27 cellular contexts compared by ENCODE assay signal in the genomic region with DNA sequence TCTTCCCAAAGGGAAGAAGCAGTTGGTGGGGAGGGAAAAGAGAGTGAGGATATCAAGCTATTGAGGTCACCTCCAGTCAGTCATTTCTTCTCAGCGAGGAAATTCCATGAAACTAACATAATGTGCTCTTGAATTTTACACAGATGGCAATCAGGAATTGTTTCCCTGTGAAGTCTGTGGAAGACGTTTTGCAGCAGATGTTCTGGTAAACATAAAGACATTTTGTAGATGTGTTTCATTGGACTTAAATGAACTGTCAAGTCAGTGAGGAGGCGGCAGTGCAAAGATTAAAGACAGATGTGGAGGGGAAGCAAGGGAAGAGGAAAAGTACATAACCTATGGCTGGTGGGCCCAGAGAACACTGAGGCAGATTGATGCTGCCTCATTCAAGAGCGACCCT. TPM values are rescaled to one million over a fixed set of nuclear protein-coding genes. Genes with fewer than 3 reads are reported as not detected.
"Had no signal": no experiment of that assay in that cellular context is flagged by ENCODE, and none has a peak within 500 bp of the region (broad histone marks: within the 10 kb centered on the region; RNA-seq: fewer than 3 reads in every experiment).

No MANE protein-coding gene starts in this region.

- H3K27ac Mint-ChIP-seq: activated B cell treated with CpG ODN at 0.5 μM for 24 hours; activated naive CD8-positive, alpha-beta T cell treated with anti-CD3 and anti-CD28 coated beads for 36 hours; memory B cell; natural killer cell treated with Interleukin-12 subunit alpha and Interleukin-12 subunit beta and Interleukin-15 and Interleukin-18, amount 100 ng/mL, for 72 hours; stimulated activated effector memory CD8-positive, alpha-beta T cell treated with anti-CD3 and anti-CD28 coated beads, Interleukin-12 subunit alpha, Interleukin-12 subunit beta, amount 100 ng/mL, for 72 hours had no signal

- H3K4me1 Mint-ChIP-seq: activated B cell treated with CpG ODN at 0.5 μM for 24 hours; activated naive CD8-positive, alpha-beta T cell treated with anti-CD3 and anti-CD28 coated beads for 36 hours; central memory CD8-positive, alpha-beta T cell; memory B cell; stimulated activated effector memory CD8-positive, alpha-beta T cell treated with anti-CD3 and anti-CD28 coated beads, Interleukin-12 subunit alpha, Interleukin-12 subunit beta, amount 100 ng/mL, for 72 hours had no signal

- H3K27me3 Mint-ChIP-seq: activated B cell treated with CpG ODN at 0.5 μM for 24 hours; activated naive CD8-positive, alpha-beta T cell treated with anti-CD3 and anti-CD28 coated beads for 36 hours; central memory CD8-positive, alpha-beta T cell; memory B cell; natural killer cell treated with Interleukin-12 subunit alpha and Interleukin-12 subunit beta and Interleukin-15 and Interleukin-18, amount 100 ng/mL, for 72 hours had no signal

- H3K9me3 Mint-ChIP-seq: activated B cell treated with CpG ODN at 0.5 μM for 24 hours; activated naive CD8-positive, alpha-beta T cell treated with anti-CD3 and anti-CD28 coated beads for 36 hours; central memory CD8-positive, alpha-beta T cell; natural killer cell treated with Interleukin-12 subunit alpha and Interleukin-12 subunit beta and Interleukin-15 and Interleukin-18, amount 100 ng/mL, for 72 hours; stimulated activated effector memory CD8-positive, alpha-beta T cell treated with anti-CD3 and anti-CD28 coated beads, Interleukin-12 subunit alpha, Interleukin-12 subunit beta, amount 100 ng/mL, for 72 hours had no signal

- H3K4me3 ChIP-seq: breast epithelium, heart right ventricle, skin epidermis, uterus had no signal

- H3K4me3 Mint-ChIP-seq: activated B cell treated with CpG ODN at 0.5 μM for 24 hours; activated naive CD8-positive, alpha-beta T cell treated with anti-CD3 and anti-CD28 coated beads for 36 hours; central memory CD8-positive, alpha-beta T cell; memory B cell; natural killer cell treated with Interleukin-12 subunit alpha and Interleukin-12 subunit beta and Interleukin-15 and Interleukin-18, amount 100 ng/mL, for 72 hours; stimulated activated effector memory CD8-positive, alpha-beta T cell treated with anti-CD3 and anti-CD28 coated beads, Interleukin-12 subunit alpha, Interleukin-12 subunit beta, amount 100 ng/mL, for 72 hours had no signal

- ATAC-seq: left cardiac atrium; natural killer cell treated with Interleukin-12 subunit alpha and Interleukin-12 subunit beta and Interleukin-15 and Interleukin-18, amount 100 ng/mL, for 72 hours; right cardiac atrium; stimulated activated effector memory CD8-positive, alpha-beta T cell treated with anti-CD3 and anti-CD28 coated beads, Interleukin-12 subunit alpha, Interleukin-12 subunit beta, amount 100 ng/mL, for 72 hours had no signal

- H3K36me3 Mint-ChIP-seq: activated naive CD8-positive, alpha-beta T cell treated with anti-CD3 and anti-CD28 coated beads for 36 hours; natural killer cell treated with Interleukin-12 subunit alpha and Interleukin-12 subunit beta and Interleukin-15 and Interleukin-18, amount 100 ng/mL, for 72 hours; stimulated activated effector memory CD8-positive, alpha-beta T cell treated with anti-CD3 and anti-CD28 coated beads, Interleukin-12 subunit alpha, Interleukin-12 subunit beta, amount 100 ng/mL, for 72 hours had no signal

- DNase-seq: activated B cell treated with CpG ODN at 0.5 μM for 24 hours; activated CD4-positive, alpha-beta T cell treated with anti-CD3 and anti-CD28 coated beads for 4 hours; activated CD4-positive, alpha-beta T cell treated with anti-CD3 and anti-CD28 coated beads, Interleukin-2, amount 50 U/mL, for 48 hours; activated naive CD4-positive, alpha-beta T cell treated with Interleukin-2 at 50 U/mL for 16 hours; activated naive CD8-positive, alpha-beta T cell treated with anti-CD3 and anti-CD28 coated beads for 36 hours; activated T-cell treated with anti-CD3 and anti-CD28 coated beads, Interleukin-2, amount 50 U/mL, for 48 hours; amniotic stem cell; effector memory CD4-positive, alpha-beta T cell; heart right ventricle; islet precursor cell; left cardiac atrium; nucleus accumbens; right cardiac atrium; stimulated activated CD4-positive, alpha-beta T cell treated with anti-CD3 and anti-CD28 coated beads, Interleukin-2, amount 100 ng/mL, for 24 hours; trophoblast cell; uterus had no signal

RNA-seq across cellular contexts. Expression of a gene that starts 19.9 kb away (rescaled TPM):
- total RNA-seq: activated CD8-positive, alpha-beta memory T cell treated with anti-CD3 and anti-CD28 coated beads for 36 hours; activated naive CD8-positive, alpha-beta T cell treated with anti-CD3 and anti-CD28 coated beads for 36 hours; breast epithelium; dermis microvascular lymphatic vessel endothelial cell; left cardiac atrium; lower leg skin; natural killer cell treated with Interleukin-12 subunit alpha and Interleukin-12 subunit beta and Interleukin-15 and Interleukin-18, amount 100 ng/mL, for 72 hours; pulmonary artery endothelial cell; right cardiac atrium; temporal lobe had no signal
